ENCODE assay signal across 1 cellular context in genomic region chr19:16419671-16420394, GRCh38.
A peak's percentile ranks its signal among the peaks of the same experiment; 100 is the strongest.
TF ChIP-seq lines count a peak whose summit lies in the region.

No MANE protein-coding gene starts in this region.

TF ChIP-seq in K562, 482 proteins besides CTCF, POLR2A, EP300 and RAD21 (continued from another document):
- no peak for TF ChIP-seq FOS (IDR thresholded peaks at IDR 0.05; ENCODE audit: extremely low read depth, insufficient read length)
- no peak for TF ChIP-seq RERE (CRISPR knock-in tag; IDR thresholded peaks at IDR 0.05; ENCODE audit: borderline replicate concordance)
- peak; percentile 61; the same call in 1 of the 2 replicates for TF ChIP-seq CEBPG (CRISPR knock-in tag; IDR thresholded peaks at IDR 0.05)
- TF ChIP-seq CEBPG (tag; conservative IDR thresholded peaks at IDR 0.05 in 1 of 2, IDR thresholded peaks at IDR 0.05 in 1 of 2), result peak in 1 of 2 experiments; percentile 66; a peak in 2 of 4 replicates
- no peak for TF ChIP-seq GTF2E2 (tag; IDR thresholded peaks at IDR 0.05)
- peak; percentile 61 for TF ChIP-seq MEIS2 (IDR thresholded peaks at IDR 0.05; ENCODE audit: partially characterized antibody)
- no peak for TF ChIP-seq MEF2D (tag; conservative IDR thresholded peaks at IDR 0.05; ENCODE audit: low read depth)
- no peak for TF ChIP-seq SNAPC5 (CRISPR knock-in tag; IDR thresholded peaks at IDR 0.05)
- TF ChIP-seq ZNF512 (tag; IDR thresholded peaks at IDR 0.05), result no peak
- no peak for TF ChIP-seq ZNF280A (IDR thresholded peaks at IDR 0.05; ENCODE audit: low read depth, partially characterized antibody)
- no peak for TF ChIP-seq BHLHE40 (IDR thresholded peaks at IDR 0.05; ENCODE audit: low read length)
- TF ChIP-seq SRF (CRISPR knock-in tag; IDR thresholded peaks at IDR 0.05), result no peak
- TF ChIP-seq CEBPB (tag; IDR thresholded peaks at IDR 0.05), result no peak
- peak; percentile 53; the same call in 1 of the 2 replicates for TF ChIP-seq PKNOX1 (IDR thresholded peaks at IDR 0.05)
- peak in 1 of 2 experiments; percentile 32; a peak in 2 of 4 replicates for TF ChIP-seq TRIM24 (IDR thresholded peaks at IDR 0.05)
- peak; percentile 91 for TF ChIP-seq ZBTB33 (CRISPR knock-in tag; IDR thresholded peaks at IDR 0.05)
- no peak for TF ChIP-seq SFPQ (IDR thresholded peaks at IDR 0.05; ENCODE audit: low read depth, low read length)
- TF ChIP-seq RBM14 (IDR thresholded peaks at IDR 0.05; ENCODE audit: borderline replicate concordance, insufficient read depth, low read depth, low read length), result no peak
TF ChIP-seq in K562: peak in this region for 6.
